9 cellular contexts compared by ENCODE assay signal in the genomic region with DNA sequence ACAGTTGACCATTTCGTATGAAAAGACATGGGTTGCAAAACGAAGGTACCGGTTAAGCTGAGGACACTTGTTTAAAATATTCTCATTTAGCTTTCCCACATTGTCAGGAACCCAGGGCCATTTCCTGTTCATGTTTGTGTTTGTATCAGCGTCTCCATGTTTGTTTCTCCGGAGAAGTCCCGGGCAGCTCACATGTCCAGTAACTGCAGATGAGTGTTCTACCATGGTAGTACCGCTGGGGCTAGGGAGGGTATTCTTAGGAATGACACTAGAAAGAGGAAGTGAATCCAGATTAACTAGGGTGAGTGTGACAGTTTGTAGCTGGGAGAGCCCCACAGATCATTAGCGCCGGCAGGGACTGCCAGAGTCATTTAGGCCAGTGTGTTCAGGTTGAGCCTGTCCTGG. TPM values are rescaled to one million over a fixed set of nuclear protein-coding genes. Genes with fewer than 3 reads are reported as not detected.
DNase-seq lines count a peak whose midpoint lies in the region; ATAC-seq and TF ChIP-seq lines count a peak whose summit lies in the region.
"Had no signal": no experiment of that assay in that cellular context is flagged by ENCODE, and none has a peak within 500 bp of the region (broad histone marks: within the 10 kb centered on the region; RNA-seq: fewer than 3 reads in every experiment).

No MANE protein-coding gene starts in this region.

- H3K27ac ChIP-seq in OCI-LY3 (ENCODE audit: low read length) (no peak overlapping the region), prostate gland (no peak overlapping the region)

- intact Hi-C loops in prostate gland (cut with DNase I), result no loop called here

- no peaks in the 10 kb centered on the region for H3K9me3 ChIP-seq in OCI-LY3 (ENCODE audit: insufficient read depth, low read length)
- no peaks in the 10 kb centered on the region for H3K9me3 ChIP-seq in prostate gland

- H3K4me1 Mint-ChIP-seq in naive B cell, result peaks cover 0 to 7% (median 3%) of the 10 kb centered on the region in 3 donors
- peaks cover 6% of the 10 kb centered on the region for H3K4me1 Mint-ChIP-seq in activated naive CD8-positive, alpha-beta T cell treated with anti-CD3 and anti-CD28 coated beads, Interleukin-2, amount 50 U/mL, for 24 hours

- no peaks in the 10 kb centered on the region for H3K36me3 Mint-ChIP-seq in naive B cell
- peaks cover 2% of the 10 kb centered on the region for H3K36me3 Mint-ChIP-seq in activated naive CD8-positive, alpha-beta T cell treated with anti-CD3 and anti-CD28 coated beads, Interleukin-2, amount 50 U/mL, for 24 hours (ENCODE audit: low read depth)

- peak overlapping the region in 1 of 8 donors; percentile 16 for H3K4me3 Mint-ChIP-seq in naive B cell
- no peak overlapping the region for H3K4me3 Mint-ChIP-seq in activated naive CD8-positive, alpha-beta T cell treated with anti-CD3 and anti-CD28 coated beads, Interleukin-2, amount 50 U/mL, for 24 hours

- H2AFZ ChIP-seq in OCI-LY3 (ENCODE audit: low read depth, low read length), result no peak overlapping the region

- H3K4me1 ChIP-seq in OCI-LY3 (ENCODE audit: low read length) (peaks cover 14% of the 10 kb centered on the region), prostate gland (replicated peaks) (peaks cover 4% of the 10 kb centered on the region)

- WGBS in prostate gland, result 75% methylated on average over 9 of the region's 9 CpGs

- TF ChIP-seq CTCF in OCI-LY3 (IDR thresholded peaks at IDR 0.05; ENCODE audit: low read depth, low read length), result no peak
- TF ChIP-seq CTCF in prostate gland (IDR thresholded peaks at IDR 0.05), result no peak

- H3K27ac Mint-ChIP-seq in naive B cell, result no peak overlapping the region
- no peak overlapping the region for H3K27ac Mint-ChIP-seq in activated naive CD8-positive, alpha-beta T cell treated with anti-CD3 and anti-CD28 coated beads, Interleukin-2, amount 50 U/mL, for 24 hours

- H3K36me3 ChIP-seq in OCI-LY3 (replicated peaks; ENCODE audit: low read depth, low read length) (no peaks in the 10 kb centered on the region), prostate gland (no peaks in the 10 kb centered on the region)

- ATAC-seq in HG02885 (IDR thresholded peaks at IDR 0.05; ENCODE audit: poor library complexity, unreplicated experiment) (peak; percentile 93), naive B cell (ENCODE audit: low read depth in 2 of 2) (peak; percentile 74 to 77)
- ATAC-seq in activated naive CD8-positive, alpha-beta T cell treated with anti-CD3 and anti-CD28 coated beads, Interleukin-2, amount 50 U/mL, for 24 hours, result no peak
- ATAC-seq: Panc1 had no signal

- H3K27me3 ChIP-seq in OCI-LY3 (ENCODE audit: low read depth, low read length), result no peaks in the 10 kb centered on the region
- no peaks in the 10 kb centered on the region for H3K27me3 ChIP-seq in prostate gland (replicated peaks; ENCODE audit: insufficient read depth)

- H3K4me3 ChIP-seq in OCI-LY3 (ENCODE audit: low read length), result no peak overlapping the region
- no peak overlapping the region for H3K4me3 ChIP-seq in prostate gland

- H3K9me3 Mint-ChIP-seq in naive B cell, result no peaks in the 10 kb centered on the region
- H3K9me3 Mint-ChIP-seq in activated naive CD8-positive, alpha-beta T cell treated with anti-CD3 and anti-CD28 coated beads, Interleukin-2, amount 50 U/mL, for 24 hours, result no peaks in the 10 kb centered on the region

- 0 out of 2 replicates have a peak, but pooled peaks cover 2% of the 10 kb centered on the region for H3K79me2 ChIP-seq in OCI-LY3 (ENCODE audit: low read length)

- H3K9ac ChIP-seq in OCI-LY3 (ENCODE audit: low read length), result no peak overlapping the region

- peak overlapping the region; percentile 34 for H3K4me2 ChIP-seq in OCI-LY3 (ENCODE audit: low read length)

- peaks cover 0 to 7% (median 0%) of the 10 kb centered on the region in 3 donors for H3K27me3 Mint-ChIP-seq in naive B cell
- no peaks in the 10 kb centered on the region for H3K27me3 Mint-ChIP-seq in activated naive CD8-positive, alpha-beta T cell treated with anti-CD3 and anti-CD28 coated beads, Interleukin-2, amount 50 U/mL, for 24 hours

- H4K20me1 ChIP-seq in OCI-LY3 (ENCODE audit: insufficient read depth, low read length), result no peaks in the 10 kb centered on the region

- DNase-seq in GM19238 (ENCODE audit: insufficient read length, low spot score), result peak; percentile 14
- DNase-seq in naive B cell, result no peak
- no peak for DNase-seq in activated CD4-positive, CD25-positive, alpha-beta regulatory T cell treated with anti-CD3 and anti-CD28 coated beads, Interleukin-2, amount 50 U/mL, for 72 hours
- DNase-seq in activated naive CD8-positive, alpha-beta T cell treated with anti-CD3 and anti-CD28 coated beads, Interleukin-2, amount 50 U/mL, for 24 hours, result no peak
- DNase-seq in prostate gland (ENCODE audit: low spot score), result no peak
- no peak for DNase-seq in NCI-H1105 (lab: John Stamatoyannopoulos, UW)

- no peak for TF ChIP-seq POLR2A in prostate gland (IDR thresholded peaks at IDR 0.05)

RNA-seq across cellular contexts. Expression of gene EVL, which starts 50.0 kb away (rescaled TPM):
- 100 to 1,000 TPM in 2 of 6 donors, 10 to 100 TPM in 4; 76.5 to 135 (median 89.8) TPM for polyA plus RNA-seq in naive B cell (ENCODE audit: low read depth in 6 of 6)
- 10 to 100 TPM; 42.5 to 98.4 TPM for total RNA-seq in prostate gland
